8 cellular contexts compared by ENCODE assay signal in genomic region chr10:1048349-1048731, GRCh38. TPM values are rescaled to one million over a fixed set of nuclear protein-coding genes. Genes with fewer than 3 reads are reported as not detected.
DNase-seq lines count a peak whose midpoint lies in the region; ATAC-seq and TF ChIP-seq lines count a peak whose summit lies in the region.

No MANE protein-coding gene starts in this region.

- peak overlapping the region; percentile 98 for H3K18ac ChIP-seq in trophoblast cell (ENCODE audit: low read length)

- peaks cover 25% of the 10 kb centered on the region for H3K79me2 ChIP-seq in trophoblast cell (ENCODE audit: control insufficient read depth, insufficient read depth, low read length, poor library complexity)

- peak; percentile 22 for ATAC-seq in HG03025 (IDR thresholded peaks at IDR 0.05; ENCODE audit: low FRiP score, unreplicated experiment)
- peak; percentile 35 for ATAC-seq in gastroesophageal sphincter
- no peak for ATAC-seq in HG02623 (IDR thresholded peaks at IDR 0.05; ENCODE audit: unreplicated experiment)
- ATAC-seq in GM18873 (IDR thresholded peaks at IDR 0.05; ENCODE audit: low FRiP score, unreplicated experiment), result no peak

- peak overlapping the region; percentile 95 for H4K91ac ChIP-seq in trophoblast cell (ENCODE audit: low read depth, low read length)

- H3K27me3 ChIP-seq in CD8-positive, alpha-beta memory T cell (ENCODE audit: insufficient read depth, low read length, poor library complexity, severe bottlenecking), result no peaks in the 10 kb centered on the region
- no peaks in the 10 kb centered on the region for H3K27me3 ChIP-seq in gastroesophageal sphincter
- H3K27me3 ChIP-seq in trophoblast cell (ENCODE audit: insufficient read depth, low read length), result no peaks in the 10 kb centered on the region

- H3K9me3 Mint-ChIP-seq in CD8-positive, alpha-beta memory T cell, result no peaks in the 10 kb centered on the region
- no peaks in the 10 kb centered on the region for H3K9me3 Mint-ChIP-seq in activated CD4-positive, alpha-beta memory T cell treated with anti-CD3 and anti-CD28 coated beads for 36 hours

- peaks cover 68% of the 10 kb centered on the region for H3K4me1 ChIP-seq in CD8-positive, alpha-beta memory T cell (ENCODE audit: insufficient read depth, low read length)
- H3K4me1 ChIP-seq in gastroesophageal sphincter (peaks cover 0 to 70% (median 13%) of the 10 kb centered on the region in 3 donors), trophoblast cell (ENCODE audit: control insufficient read depth in 1 of 2, insufficient read depth in 2 of 2, low read length in 2 of 2) (peaks cover 5 to 20% of the 10 kb centered on the region in 2 experiments)

- no peak for TF ChIP-seq POLR2A in gastroesophageal sphincter (IDR thresholded peaks at IDR 0.05)

- H3K4me2 ChIP-seq in trophoblast cell (ENCODE audit: low read length), result peak overlapping the region; percentile 79

- no CpG with 5 or more reads among the region's 37 CpGs for WGBS in gastroesophageal sphincter (ENCODE audit: low coverage in 1 of 2), 2 donors
- WGBS in trophoblast cell (ENCODE audit: extremely low coverage, insufficient coverage, insufficient read length), result no CpG with 5 or more reads among the region's 37 CpGs

- peak overlapping the region; percentile 92 to 95 (median 95) for H3K4me3 Mint-ChIP-seq in CD8-positive, alpha-beta memory T cell
- peak overlapping the region; percentile 93 for H3K4me3 Mint-ChIP-seq in activated CD4-positive, alpha-beta memory T cell treated with anti-CD3 and anti-CD28 coated beads for 36 hours

- peak in 1 of 5 donors; percentile 83 for DNase-seq in CD8-positive, alpha-beta memory T cell
- peak; percentile 76 for DNase-seq in activated CD4-positive, alpha-beta memory T cell treated with anti-CD3 and anti-CD28 coated beads for 36 hours
- DNase-seq in trophoblast cell, result peak; percentile 30 to 62
- no peak for DNase-seq in NOMO-1 treated with DMSO at 0.1 percent for 48 hours (lab: John Stamatoyannopoulos, UW; ENCODE audit: unreplicated experiment)

- H3K27me3 Mint-ChIP-seq in CD8-positive, alpha-beta memory T cell, result peaks cover 0 to 5% of the 10 kb centered on the region in 2 donors
- H3K27me3 Mint-ChIP-seq in activated CD4-positive, alpha-beta memory T cell treated with anti-CD3 and anti-CD28 coated beads for 36 hours, result no peaks in the 10 kb centered on the region

- peak overlapping the region; percentile 96 for H4K8ac ChIP-seq in trophoblast cell (ENCODE audit: low read depth, low read length)

- peaks cover 10% of the 10 kb centered on the region for H3K36me3 ChIP-seq in CD8-positive, alpha-beta memory T cell (ENCODE audit: insufficient read depth, low read length)
- peaks cover 0 to 24% of the 10 kb centered on the region in 2 donors for H3K36me3 ChIP-seq in gastroesophageal sphincter
- peaks cover 8 to 20% of the 10 kb centered on the region in 2 experiments for H3K36me3 ChIP-seq in trophoblast cell (ENCODE audit: control insufficient read depth in 1 of 2, insufficient read depth in 2 of 2, low read length in 2 of 2)

- peak overlapping the region; percentile 94 for H2BK5ac ChIP-seq in trophoblast cell (ENCODE audit: low read depth, low read length, poor library complexity)

- H3K9ac ChIP-seq in trophoblast cell (ENCODE audit: low read length), result peak overlapping the region; percentile 90

- H2AK5ac ChIP-seq in trophoblast cell (ENCODE audit: low read length), result peak overlapping the region; percentile 8

- H3K27ac ChIP-seq in CD8-positive, alpha-beta memory T cell (ENCODE audit: low read depth, low read length), result peak overlapping the region; percentile 93
- H3K27ac ChIP-seq in gastroesophageal sphincter (peak overlapping the region; percentile 80 to 100 (median 98)), trophoblast cell (ENCODE audit: low read depth, low read length) (peak overlapping the region; percentile 99)

- peak overlapping the region; percentile 89 for H2BK120ac ChIP-seq in trophoblast cell (ENCODE audit: insufficient read depth, low read length, poor library complexity)

- peak overlapping the region; percentile 72 for H3K14ac ChIP-seq in trophoblast cell (ENCODE audit: low read length)

- H3K27ac Mint-ChIP-seq in CD8-positive, alpha-beta memory T cell, result peak overlapping the region; percentile 98 to 99 (median 99)
- peak overlapping the region; percentile 98 for H3K27ac Mint-ChIP-seq in activated CD4-positive, alpha-beta memory T cell treated with anti-CD3 and anti-CD28 coated beads for 36 hours

- no peak for TF ChIP-seq CTCF in gastroesophageal sphincter (IDR thresholded peaks at IDR 0.05)

- H3K4me3 ChIP-seq in CD8-positive, alpha-beta memory T cell (ENCODE audit: low read length), result peak overlapping the region; percentile 82
- H3K4me3 ChIP-seq in gastroesophageal sphincter, result peak overlapping the region; percentile 65 to 74
- H3K4me3 ChIP-seq in trophoblast cell (ENCODE audit: low read depth, low read length), result peak overlapping the region; percentile 97

- peak overlapping the region; percentile 75 for H4K12ac ChIP-seq in trophoblast cell (ENCODE audit: low read depth, low read length)

- TF ChIP-seq EP300 in gastroesophageal sphincter (IDR thresholded peaks at IDR 0.05), result no peak

- H3K23ac ChIP-seq in trophoblast cell (ENCODE audit: low read length), result peak overlapping the region; percentile 96

- H3K36me3 Mint-ChIP-seq in CD8-positive, alpha-beta memory T cell, result peaks cover 0 to 53% (median 2%) of the 10 kb centered on the region in 3 donors
- H3K36me3 Mint-ChIP-seq in activated CD4-positive, alpha-beta memory T cell treated with anti-CD3 and anti-CD28 coated beads for 36 hours, result peaks cover 46% of the 10 kb centered on the region

- no peaks in the 10 kb centered on the region for H3K9me3 ChIP-seq in CD8-positive, alpha-beta memory T cell (ENCODE audit: low read length)
- H3K9me3 ChIP-seq in gastroesophageal sphincter (no peaks in the 10 kb centered on the region), trophoblast cell (ENCODE audit: insufficient read depth, low read depth, low read length) (no peaks in the 10 kb centered on the region)

- H2AFZ ChIP-seq in trophoblast cell (ENCODE audit: insufficient read depth, low read length, poor library complexity), result peak overlapping the region; percentile 69

- H3K79me1 ChIP-seq in trophoblast cell (ENCODE audit: low read length), result peaks cover 17% of the 10 kb centered on the region

- POLR2A ChIA-PET in CD8-positive, alpha-beta memory T cell (lab: Charles Lee), result interaction anchor here (0.7 to 2.3 kb wide), 7 partner anchors 10 to 117 kb away, joined by 3 to 19 read pairs (median 5); partner anchors contain the start of gene LARP4B
- POLR2A ChIA-PET in activated CD4-positive, alpha-beta memory T cell treated with anti-CD3 and anti-CD28 coated beads for 36 hours (lab: Charles Lee), result interaction anchor here (0.9 to 1.9 kb wide), 7 partner anchors 10 to 60 kb away, joined by 3 to 14 read pairs (median 5); partner anchors contain the start of gene GTPBP4

- peak overlapping the region; percentile 28 for H3K4ac ChIP-seq in trophoblast cell (ENCODE audit: low read depth, low read length)

- CTCF ChIA-PET in CD8-positive, alpha-beta memory T cell (lab: Charles Lee), result interaction anchor here (1.0 to 1.7 kb wide), 3 partner anchors 15 to 60 kb away, joined by 3 to 6 read pairs (median 4); partner anchors contain the start of gene GTPBP4
- CTCF ChIA-PET in activated CD4-positive, alpha-beta memory T cell treated with anti-CD3 and anti-CD28 coated beads for 36 hours (lab: Charles Lee), result interaction anchor here (1.8 kb wide), 1 partner anchor 60 kb away, joined by 6 read pairs; the partner anchor contains the start of gene GTPBP4

- intact Hi-C loops in activated CD4-positive, alpha-beta memory T cell treated with anti-CD3 and anti-CD28 coated beads for 36 hours (cut with micrococcal nuclease), result loop anchor here (1.0 to 2.0 kb wide), 3 partner anchors 8 to 60 kb away; partner anchors contain the start of genes GTPBP4 and WDR37

- peaks cover 63 to 86% (median 78%) of the 10 kb centered on the region in 3 donors for H3K4me1 Mint-ChIP-seq in CD8-positive, alpha-beta memory T cell
- peaks cover 64% of the 10 kb centered on the region for H3K4me1 Mint-ChIP-seq in activated CD4-positive, alpha-beta memory T cell treated with anti-CD3 and anti-CD28 coated beads for 36 hours (ENCODE audit: low read depth)

- H2BK12ac ChIP-seq in trophoblast cell (ENCODE audit: low read length), result peak overlapping the region; percentile 51

RNA-seq across cellular contexts. Expression of gene IDI1, which starts 0.6 kb away (rescaled TPM):
- 10 to 100 TPM; 47.4 to 50.1 TPM for total RNA-seq in CD8-positive, alpha-beta memory T cell
- 53.1 TPM for polyA plus RNA-seq in CD8-positive, alpha-beta memory T cell
- total RNA-seq in activated CD4-positive, alpha-beta memory T cell treated with anti-CD3 and anti-CD28 coated beads for 36 hours, result 10 to 100 TPM; 83.1 to 83.8 TPM
- 10 to 100 TPM; 19.2 to 32.4 (median 29.5) TPM for total RNA-seq in gastroesophageal sphincter
- polyA plus RNA-seq in trophoblast cell (2013), result 144 and 145 TPM in 2 replicates

RNA-seq across cellular contexts. Expression of gene WDR37, which starts 7.8 kb away (rescaled TPM):
- 10 to 100 TPM; 14.5 to 15.8 TPM for total RNA-seq in CD8-positive, alpha-beta memory T cell
- polyA plus RNA-seq in CD8-positive, alpha-beta memory T cell, result 21.7 TPM
- total RNA-seq in activated CD4-positive, alpha-beta memory T cell treated with anti-CD3 and anti-CD28 coated beads for 36 hours, result 10 to 100 TPM; 18.1 to 19.4 TPM
- 10 to 100 TPM; 11.4 to 16.7 (median 13.9) TPM for total RNA-seq in gastroesophageal sphincter
- polyA plus RNA-seq in trophoblast cell (2013), result 11.1 and 11.3 TPM in 2 replicates

RNA-seq across cellular contexts. Expression of gene IDI2, which starts 22.7 kb away (rescaled TPM):
- total RNA-seq in CD8-positive, alpha-beta memory T cell, result not detected
- polyA plus RNA-seq in CD8-positive, alpha-beta memory T cell, result not detected
- total RNA-seq in activated CD4-positive, alpha-beta memory T cell treated with anti-CD3 and anti-CD28 coated beads for 36 hours, result not detected
- total RNA-seq in gastroesophageal sphincter, result not detected
- polyA plus RNA-seq in trophoblast cell (2013), result not detected in 2 replicates

Comparison
In these comparisons a context has a peak if more than half of its experiments do, and no peak if none do; other contexts are left out.
1. ATAC-seq: peak in HG03025 (single experiment) and gastroesophageal sphincter (single experiment); none in HG02623 (single experiment) and GM18873 (single experiment).
2. Peak in every context shown above with its lines, with median percentiles within 50 percentile points of each other: H3K27ac ChIP-seq and H3K4me3 ChIP-seq.